Comparison of ENCODE assay signal across 8 cellular contexts in genomic region chr12:29380536-29381523, GRCh38. TPM values are rescaled to one million over a fixed set of nuclear protein-coding genes. Genes with fewer than 3 reads are reported as not detected.
DNase-seq lines count a peak whose midpoint lies in the region; ATAC-seq and TF ChIP-seq lines count a peak whose summit lies in the region.

ERGIC2 (minus strand) TSS chr12:29381172; CDS start chr12:29371633, 9,539 bp downstream.

- H3K27ac Mint-ChIP-seq in CD8-positive, alpha-beta T cell = peak within 1 kb of the TSS; percentile 92

- H3K4me1 ChIP-seq in CD8-positive, alpha-beta T cell (ENCODE audit: insufficient read depth, low read length) = peaks cover 19% of the 10 kb centered on the region
- H3K4me1 ChIP-seq in lower lobe of right lung = peaks cover 16% of the 10 kb centered on the region

- no peaks in the 10 kb centered on the region for H3K36me3 ChIP-seq in CD8-positive, alpha-beta T cell (ENCODE audit: insufficient read depth, low read length)
- no peaks in the 10 kb centered on the region for H3K36me3 ChIP-seq in lower lobe of right lung

- H3K9me3 ChIP-seq in CD8-positive, alpha-beta T cell (ENCODE audit: low read length) = no peaks in the 10 kb centered on the region
- no peaks in the 10 kb centered on the region for H3K9me3 ChIP-seq in lower lobe of right lung

- H3K9me3 Mint-ChIP-seq in CD8-positive, alpha-beta T cell = no peaks in the 10 kb centered on the region

- peak within 1 kb of the TSS; percentile 91 for H3K27ac ChIP-seq in CD8-positive, alpha-beta T cell (ENCODE audit: low read depth, low read length)
- peak within 1 kb of the TSS; percentile 93 for H3K27ac ChIP-seq in lower lobe of right lung

- no peaks in the 10 kb centered on the region for H3K27me3 ChIP-seq in CD8-positive, alpha-beta T cell (ENCODE audit: insufficient read depth, low read length)
- H3K27me3 ChIP-seq in lower lobe of right lung (ENCODE audit: low read depth) = no peaks in the 10 kb centered on the region

- H3K4me1 Mint-ChIP-seq in CD8-positive, alpha-beta T cell (ENCODE audit: low read depth) = peaks cover 56% of the 10 kb centered on the region

- peak; percentile 91 for ATAC-seq in CD8-positive, alpha-beta T cell
- ATAC-seq in GM19467 (IDR thresholded peaks at IDR 0.05; ENCODE audit: unreplicated experiment) (peak; percentile 94), lower lobe of right lung (peak; percentile 98 to 99)

- H3K27me3 Mint-ChIP-seq in CD8-positive, alpha-beta T cell (ENCODE audit: low read depth) = no peaks in the 10 kb centered on the region

- peak; percentile 79 to 93 (median 88) for DNase-seq in CD8-positive, alpha-beta T cell
- peak; percentile 100 for DNase-seq in HS-27A (ENCODE audit: low read depth)
- DNase-seq in NK-92 (lab: John Stamatoyannopoulos, UW; ENCODE audit: unreplicated experiment) = peak; percentile 73
- DNase-seq in activated CD8-positive, alpha-beta memory T cell treated with anti-CD3 and anti-CD28 coated beads for 1 hour (ENCODE audit: extremely low read depth in 1 of 2, low read depth in 1 of 2) = peak; percentile 72 to 86
- DNase-seq in effector CD4-positive, alpha-beta T cell = peak; percentile 91
- DNase-seq in lower lobe of right lung = peak; percentile 91
- peak; percentile 79 to 87 (median 85) for DNase-seq in stimulated activated CD4-positive, alpha-beta T cell treated with anti-CD3 and anti-CD28 coated beads, TNF-alpha, amount 100 ng/mL, for 24 hours (ENCODE audit: low read depth in 3 of 3)

- peak within 1 kb of the TSS; percentile 86 for H3K4me3 Mint-ChIP-seq in CD8-positive, alpha-beta T cell

- intact Hi-C loops in CD8-positive, alpha-beta T cell (cut with DNase I, micrococcal nuclease) = loop anchor here (1.0 to 10.0 kb wide), 10 partner anchors 9 to 1941 kb away; partner anchors contain the start of genes IPO8 (in 2 of the 2), CAPRIN2 (in 1 of the 2), CCDC91 (in 1 of the 2) and DDX11 (in 1 of the 2)
- intact Hi-C loops in lower lobe of right lung (cut with DNase I) = no loop called here

- POLR2A ChIA-PET in CD8-positive, alpha-beta T cell (lab: Charles Lee) = interaction anchor here (0.7 to 1.4 kb wide), 7 partner anchors 9 to 1375 kb away, joined by 3 to 5 read pairs (median 3); partner anchors contain the start of gene IPO8

- peaks cover 23% of the 10 kb centered on the region for H3K36me3 Mint-ChIP-seq in CD8-positive, alpha-beta T cell

- H3K4me3 ChIP-seq in CD8-positive, alpha-beta T cell (ENCODE audit: low read depth, low read length) = peak within 1 kb of the TSS; percentile 94
- peak within 1 kb of the TSS; percentile 100 for H3K4me3 ChIP-seq in lower lobe of right lung

- TF ChIP-seq CTCF in CD8-positive, alpha-beta T cell (IDR thresholded peaks at IDR 0.05) = no peak
- no peak for TF ChIP-seq CTCF in lower lobe of right lung (IDR thresholded peaks at IDR 0.05)

- CTCF ChIA-PET in CD8-positive, alpha-beta T cell (lab: Charles Lee) = interaction anchor here (1.5 kb wide), 1 partner anchor 1373 kb away, joined by 3 read pairs; no protein-coding TSS in a partner anchor

RNA-seq across cellular contexts. Expression of gene ERGIC2, which starts in this region (rescaled TPM):
- total RNA-seq in CD8-positive, alpha-beta T cell = 10 to 100 TPM; 25.4 to 33.2 TPM
- total RNA-seq in lower lobe of right lung = 71.5 TPM

Comparison
In these comparisons a context has a peak if more than half of its experiments do, and no peak if none do; other contexts are left out.
1. Peak in every context shown above with its lines: DNase-seq, ATAC-seq, H3K4me3 ChIP-seq and H3K27ac ChIP-seq.